ENCODE assay signal across 8 cellular contexts in genomic region chr14:103872492-103873113, GRCh38. TPM values are rescaled to one million over a fixed set of nuclear protein-coding genes. Genes with fewer than 3 reads are reported as not detected.
DNase-seq lines count a peak whose midpoint lies in the region; ATAC-seq, FAIRE-seq and TF ChIP-seq lines count a peak whose summit lies in the region.

No MANE protein-coding gene starts in this region.

- peak overlapping the region; percentile 37 for H3K9ac ChIP-seq in iPS-18a (ENCODE audit: low read length)
- H3K9ac ChIP-seq in kidney (ENCODE audit: low read length in 2 of 2): no peak overlapping the region

- WGBS in stomach, 5 donors: 50 to 87% (median 53%) methylated on average over 6 to 12 of the region's 12 CpGs

- intact Hi-C loops in activated CD4-positive, alpha-beta T cell treated with anti-CD3 and anti-CD28 coated beads for 36 hours (cut with DNase I, micrococcal nuclease): loop anchor here in 1 of 2 experiments (1.0 kb wide), 4 partner anchors 25 to 157 kb away; partner anchors contain the start of genes PPP1R13B, XRCC3 and ZFYVE21
- intact Hi-C loops in stomach (cut with DNase I; ENCODE audit: low total_unique reads) (no loop called here), Caco-2 (cut with micrococcal nuclease; ENCODE audit: unreplicated experiment) (no loop called here), kidney (cut with DNase I) (no loop called here)

- peak overlapping the region; percentile 52 to 58 (median 56) for H3K4me3 ChIP-seq in Peyer's patch
- H3K4me3 ChIP-seq in iPS-18a (ENCODE audit: low read length): peak overlapping the region; percentile 46
- peak overlapping the region; percentile 36 to 48 (median 40) for H3K4me3 ChIP-seq in stomach
- no peak overlapping the region for H3K4me3 ChIP-seq in Caco-2 (ENCODE audit: low read depth, low read length)
- H3K4me3 ChIP-seq in kidney (ENCODE audit: low read length in 2 of 2): peak overlapping the region in 1 of 2 donors; percentile 25

- no peaks in the 10 kb centered on the region for H3K9me3 Mint-ChIP-seq in activated CD4-positive, alpha-beta T cell treated with anti-CD3 and anti-CD28 coated beads for 36 hours (ENCODE audit: low read depth)
- H3K9me3 Mint-ChIP-seq in Caco-2 (ENCODE audit: unreplicated experiment): no peaks in the 10 kb centered on the region

- TF ChIP-seq CTCF in Peyer's patch (IDR thresholded peaks at IDR 0.05) (no peak), stomach (IDR thresholded peaks at IDR 0.05) (no peak), Caco-2 (IDR thresholded peaks at IDR 0.05; ENCODE audit: insufficient read depth in 1 of 2, low read depth in 1 of 2, low read length in 1 of 2, severe bottlenecking in 1 of 2, unreplicated experiment in 1 of 2) (no peak), kidney (IDR thresholded peaks at IDR 0.05; ENCODE audit: borderline replicate concordance, extremely low read depth, insufficient read depth) (no peak)

- peaks cover 12% of the 10 kb centered on the region for H3K4me1 Mint-ChIP-seq in activated CD4-positive, alpha-beta T cell treated with anti-CD3 and anti-CD28 coated beads for 36 hours
- H3K4me1 Mint-ChIP-seq in Caco-2 (ENCODE audit: low read depth, unreplicated experiment): peaks cover 7% of the 10 kb centered on the region

- no peak for TF ChIP-seq POLR2A in Peyer's patch (IDR thresholded peaks at IDR 0.05)
- TF ChIP-seq POLR2A in stomach (IDR thresholded peaks at IDR 0.05): no peak

- H3K27me3 ChIP-seq in Peyer's patch (no peaks in the 10 kb centered on the region), iPS-18a (ENCODE audit: control insufficient read depth, insufficient read depth, low read length) (no peaks in the 10 kb centered on the region), stomach (no peaks in the 10 kb centered on the region), Caco-2 (replicated peaks; ENCODE audit: control insufficient read depth, insufficient read depth, low read length) (no peaks in the 10 kb centered on the region)

- peak; percentile 47 for ATAC-seq in activated CD4-positive, alpha-beta T cell treated with anti-CD3 and anti-CD28 coated beads for 36 hours
- no peak for ATAC-seq in GM19328 (IDR thresholded peaks at IDR 0.05; ENCODE audit: unreplicated experiment)

- H3K27me3 Mint-ChIP-seq in activated CD4-positive, alpha-beta T cell treated with anti-CD3 and anti-CD28 coated beads for 36 hours: no peaks in the 10 kb centered on the region
- no peaks in the 10 kb centered on the region for H3K27me3 Mint-ChIP-seq in Caco-2 (ENCODE audit: insufficient read depth, unreplicated experiment)

- no TSS peak for BruUV-seq in Caco-2 (replicated peaks; lab: Mats Ljungman, UMichigan)

- H3K36me3 Mint-ChIP-seq in activated CD4-positive, alpha-beta T cell treated with anti-CD3 and anti-CD28 coated beads for 36 hours (ENCODE audit: low read depth): no peaks in the 10 kb centered on the region
- no peaks in the 10 kb centered on the region for H3K36me3 Mint-ChIP-seq in Caco-2 (ENCODE audit: insufficient read depth, unreplicated experiment)

- no peak for FAIRE-seq in kidney (lab: Jason Lieb, UNC)

- H3K4me1 ChIP-seq in Peyer's patch (peaks cover 3 to 19% (median 7%) of the 10 kb centered on the region in 4 donors), iPS-18a (ENCODE audit: control insufficient read depth, low read depth, low read length) (peaks cover 7% of the 10 kb centered on the region), stomach (peaks cover 25 to 51% (median 43%) of the 10 kb centered on the region in 4 donors), Caco-2 (no peaks in the 10 kb centered on the region), kidney (ENCODE audit: control insufficient read depth in 1 of 2, insufficient read depth in 1 of 2, low read depth in 1 of 2, low read length in 2 of 2) (peaks cover 14 to 18% of the 10 kb centered on the region in 2 donors)

- H3K27ac ChIP-seq in Peyer's patch (peak overlapping the region; percentile 55 to 79 (median 72)), iPS-18a (ENCODE audit: low read length) (no peak overlapping the region), stomach (peak overlapping the region; percentile 75 to 89 (median 84)), kidney (ENCODE audit: low read depth in 2 of 2, low read length in 2 of 2) (peak overlapping the region in 1 of 2 donors; percentile 14)

- CTCF ChIA-PET in activated CD4-positive, alpha-beta T cell treated with anti-CD3 and anti-CD28 coated beads for 36 hours (lab: Charles Lee): interaction anchor here (0.6 to 0.9 kb wide), 5 partner anchors 9 to 99 kb away, joined by 3 to 5 read pairs (median 3); no protein-coding TSS in a partner anchor
- CTCF ChIA-PET in Caco-2 (lab: Charles Lee): no interaction called here

- H3K9me3 ChIP-seq in Peyer's patch (no peaks in the 10 kb centered on the region), iPS-18a (ENCODE audit: control insufficient read depth, low read depth, low read length) (no peaks in the 10 kb centered on the region), stomach (no peaks in the 10 kb centered on the region), Caco-2 (no peaks in the 10 kb centered on the region), kidney (ENCODE audit: control insufficient read depth in 1 of 2, low read length in 2 of 2) (no peaks in the 10 kb centered on the region)

- peak overlapping the region; percentile 79 for H3K4me3 Mint-ChIP-seq in activated CD4-positive, alpha-beta T cell treated with anti-CD3 and anti-CD28 coated beads for 36 hours
- no peak overlapping the region for H3K4me3 Mint-ChIP-seq in Caco-2 (ENCODE audit: unreplicated experiment)

- no peak for TF ChIP-seq EP300 in stomach (IDR thresholded peaks at IDR 0.05)

- peak overlapping the region; percentile 79 for H3K27ac Mint-ChIP-seq in activated CD4-positive, alpha-beta T cell treated with anti-CD3 and anti-CD28 coated beads for 36 hours
- no peak overlapping the region for H3K27ac Mint-ChIP-seq in Caco-2 (ENCODE audit: unreplicated experiment)

- H3K36me3 ChIP-seq in Peyer's patch (no peaks in the 10 kb centered on the region), iPS-18a (ENCODE audit: control insufficient read depth, low read depth, low read length) (no peaks in the 10 kb centered on the region), stomach (no peaks in the 10 kb centered on the region), Caco-2 (ENCODE audit: control insufficient read depth, insufficient read depth, low read length) (no peaks in the 10 kb centered on the region), kidney (ENCODE audit: control insufficient read depth in 1 of 2, insufficient read depth in 2 of 2, low read length in 2 of 2) (no peaks in the 10 kb centered on the region)

- POLR2A ChIA-PET in activated CD4-positive, alpha-beta T cell treated with anti-CD3 and anti-CD28 coated beads for 36 hours (lab: Charles Lee): no interaction called here
- POLR2A ChIA-PET in Caco-2 (lab: Charles Lee): no interaction called here

- no peak for DNase-seq in activated CD4-positive, alpha-beta T cell treated with anti-CD3 and anti-CD28 coated beads for 36 hours
- no peak for DNase-seq in activated CD4-positive, alpha-beta T cell treated with anti-CD3 and anti-CD28 coated beads for 4 hours
- DNase-seq in Peyer's patch: no peak
- DNase-seq in stomach: no peak
- no peak for DNase-seq in Caco-2
- no peak for DNase-seq in kidney

RNA-seq across cellular contexts. Expression of gene PPP1R13B, which starts 25.2 kb away (rescaled TPM):
- 10 to 100 TPM in 1 of 2 experiments, 1 to 10 TPM in 1; 9.3 to 10.3 TPM for total RNA-seq in activated CD4-positive, alpha-beta T cell treated with anti-CD3 and anti-CD28 coated beads for 36 hours
- total RNA-seq in Peyer's patch (10 to 100 TPM; 30.5 to 78.3 (median 54.0) TPM), stomach (10 to 100 TPM; 16.7 to 84.0 (median 28.1) TPM), Caco-2 (2022) (15.8 and 16.7 TPM in 2 replicates), kidney (69.4 TPM)
- polyA plus RNA-seq in stomach (10 to 100 TPM; 10.8 to 15.5 (median 12.7) TPM), kidney (ENCODE audit: insufficient read depth, low read depth, low replicate concordance) (15.1 TPM)

RNA-seq across cellular contexts. Expression of gene TDRD9, which starts 55.7 kb away (rescaled TPM):
- total RNA-seq in activated CD4-positive, alpha-beta T cell treated with anti-CD3 and anti-CD28 coated beads for 36 hours: under 1 TPM; 0.42 to 0.62 TPM
- under 1 TPM in 1 of 4 donors, not detected in 3; 0.40 TPM for total RNA-seq in Peyer's patch
- total RNA-seq in stomach: 1 to 10 TPM in 3 of 5 donors, not detected in 2; 1.3 to 8.8 (median 2.6) TPM
- polyA plus RNA-seq in stomach: 1 to 10 TPM in 2 of 3 donors, under 1 TPM in 1; 0.85 to 3.7 (median 2.2) TPM
- total RNA-seq in Caco-2 (2022): not detected in 2 replicates
- 6.6 TPM for total RNA-seq in kidney
- 1.6 TPM for polyA plus RNA-seq in kidney (ENCODE audit: insufficient read depth, low read depth, low replicate concordance)
